Comparison of ENCODE assay signal across 1 cellular context in the genomic region with DNA sequence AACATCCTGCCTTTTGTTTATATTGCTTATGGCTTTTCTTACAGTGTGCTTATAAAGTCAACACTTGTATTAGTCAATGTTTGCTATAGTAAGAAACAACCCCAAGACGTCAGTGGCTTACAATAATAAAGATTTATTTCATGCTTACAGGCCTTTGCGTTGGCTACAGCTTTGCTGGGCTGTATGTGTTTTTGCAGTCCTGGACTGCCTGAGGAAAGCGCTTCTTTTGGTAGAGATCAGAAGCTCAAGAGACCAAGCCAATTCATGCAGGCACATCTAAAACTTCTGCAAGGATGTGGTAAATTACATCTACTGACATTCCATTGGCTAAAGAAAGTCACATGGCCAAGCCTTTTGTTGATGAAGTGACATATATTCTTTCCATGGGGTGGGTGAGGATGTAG.
TF ChIP-seq lines count a peak whose summit lies in the region.

No MANE protein-coding gene starts in this region.

TF ChIP-seq in HEK293, 187 proteins besides CTCF, POLR2A, EP300 and RAD21 (continued from another document):
- TF ChIP-seq, protein P1, sequence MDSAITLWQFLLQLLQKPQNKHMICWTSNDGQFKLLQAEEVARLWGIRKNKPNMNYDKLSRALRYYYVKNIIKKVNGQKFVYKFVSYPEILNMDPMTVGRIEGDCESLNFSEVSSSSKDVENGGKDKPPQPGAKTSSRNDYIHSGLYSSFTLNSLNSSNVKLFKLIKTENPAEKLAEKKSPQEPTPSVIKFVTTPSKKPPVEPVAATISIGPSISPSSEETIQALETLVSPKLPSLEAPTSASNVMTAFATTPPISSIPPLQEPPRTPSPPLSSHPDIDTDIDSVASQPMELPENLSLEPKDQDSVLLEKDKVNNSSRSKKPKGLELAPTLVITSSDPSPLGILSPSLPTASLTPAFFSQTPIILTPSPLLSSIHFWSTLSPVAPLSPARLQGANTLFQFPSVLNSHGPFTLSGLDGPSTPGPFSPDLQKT (IDR thresholded peaks at IDR 0.05; ENCODE audit: borderline replicate concordance, low read depth, low read length), result no peak
